24 cellular contexts compared by ENCODE assay signal in genomic region chr3:194676471-194676870, GRCh38.
"Had no signal": no experiment of that assay in that cellular context is flagged by ENCODE, and none has a peak within 500 bp of the region (broad histone marks: within the 10 kb centered on the region; RNA-seq: fewer than 3 reads in every experiment).

No MANE protein-coding gene starts in this region.

- H3K27ac Mint-ChIP-seq: dendritic cell treated with granulocyte-macrophage colony-stimulating factor and Interleukin-4, amounts not matched to agents 40 ng/mL and 50 ng/mL, for 4 days; effector memory CD8-positive, alpha-beta T cell; naive thymus-derived CD4-positive, alpha-beta T cell; nephron progenitor cell; stimulated activated memory B cell treated with anti-CD40 and anti-IgM and Interleukin-4, amounts not matched to agents 10 μg/mL and 1 μg/mL and 100 μg/mL, for 72 hours had no signal

- DNase-seq: effector memory CD8-positive, alpha-beta T cell; gastrocnemius medialis; heart right ventricle; hypothalamus; mammary epithelial cell; naive thymus-derived CD4-positive, alpha-beta T cell; nephron progenitor cell; psoas muscle; retina; spleen; stimulated activated CD4-positive, alpha-beta T cell treated with anti-CD3 and anti-CD28 coated beads, Interleukin-15, amount 100 ng/mL, for 24 hours; stimulated activated CD4-positive, alpha-beta T cell treated with anti-CD3 and anti-CD28 coated beads, Interleukin-1b, Interleukin-23, amount 100 ng/mL, for 48 hours; stimulated activated CD4-positive, alpha-beta T cell treated with anti-CD3 and anti-CD28 coated beads, Interleukin-4, amount 100 ng/mL, for 24 hours; stomach; substantia nigra; transverse colon had no signal

- H3K27me3 Mint-ChIP-seq: stimulated activated memory B cell treated with anti-CD40 and anti-IgM and Interleukin-4, amounts not matched to agents 10 μg/mL and 1 μg/mL and 100 μg/mL, for 72 hours had no signal

- ATAC-seq: effector memory CD8-positive, alpha-beta T cell; gastrocnemius medialis; heart right ventricle; left lobe of liver; naive thymus-derived CD4-positive, alpha-beta T cell; psoas muscle; sciatic nerve; stimulated activated memory B cell treated with anti-CD40 and anti-IgM and Interleukin-4, amounts not matched to agents 10 μg/mL and 1 μg/mL and 100 μg/mL, for 72 hours had no signal

- H3K4me3 Mint-ChIP-seq: dendritic cell treated with granulocyte-macrophage colony-stimulating factor and Interleukin-4, amounts not matched to agents 40 ng/mL and 50 ng/mL, for 4 days; effector memory CD8-positive, alpha-beta T cell; naive thymus-derived CD4-positive, alpha-beta T cell; nephron progenitor cell; stimulated activated memory B cell treated with anti-CD40 and anti-IgM and Interleukin-4, amounts not matched to agents 10 μg/mL and 1 μg/mL and 100 μg/mL, for 72 hours had no signal

- H3K9me3 Mint-ChIP-seq: dendritic cell treated with granulocyte-macrophage colony-stimulating factor and Interleukin-4, amounts not matched to agents 40 ng/mL and 50 ng/mL, for 4 days; effector memory CD8-positive, alpha-beta T cell; naive thymus-derived CD4-positive, alpha-beta T cell; nephron progenitor cell; stimulated activated memory B cell treated with anti-CD40 and anti-IgM and Interleukin-4, amounts not matched to agents 10 μg/mL and 1 μg/mL and 100 μg/mL, for 72 hours had no signal

- H3K4me3 ChIP-seq: esophagus muscularis mucosa, gastrocnemius medialis, heart right ventricle, psoas muscle, spleen, stomach, thoracic aorta, transverse colon had no signal

- H3K27ac ChIP-seq: epithelial cell of prostate, esophagus muscularis mucosa, gastrocnemius medialis, heart right ventricle, neutrophil, psoas muscle, spleen, stomach, thoracic aorta, transverse colon had no signal

- H3K36me3 Mint-ChIP-seq: naive thymus-derived CD4-positive, alpha-beta T cell; stimulated activated memory B cell treated with anti-CD40 and anti-IgM and Interleukin-4, amounts not matched to agents 10 μg/mL and 1 μg/mL and 100 μg/mL, for 72 hours had no signal
